Comparison of ENCODE assay signal across 8 cellular contexts in the genomic region with DNA sequence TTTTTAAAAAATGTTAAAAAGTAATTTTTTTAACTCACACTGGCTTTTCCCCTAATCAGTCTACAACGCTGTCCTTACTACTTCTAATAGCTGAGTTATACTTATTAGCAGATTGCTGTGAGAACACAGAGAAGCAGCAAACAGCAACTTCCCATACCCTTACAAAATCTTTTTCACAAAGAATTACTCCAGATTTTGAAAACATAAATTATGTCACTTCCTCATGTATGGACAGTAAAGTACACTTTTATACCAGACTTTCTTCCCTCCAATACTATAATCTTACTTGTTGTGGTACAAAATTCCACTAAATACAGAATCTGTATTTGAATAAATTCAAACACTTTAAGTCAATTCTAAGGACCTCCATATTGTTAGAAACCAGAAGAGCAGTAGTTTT. TPM values are rescaled to one million over a fixed set of nuclear protein-coding genes. Genes with fewer than 3 reads are reported as not detected.
DNase-seq lines count a peak whose midpoint lies in the region; ATAC-seq and TF ChIP-seq lines count a peak whose summit lies in the region.

No MANE protein-coding gene starts in this region.

- POLR2A ChIA-PET in HEK293T (lab: Yijun Ruan, JAX): no interaction called here

- no peaks in the 10 kb centered on the region for H3K9me3 ChIP-seq in heart left ventricle
- no peaks in the 10 kb centered on the region for H3K9me3 ChIP-seq in right lobe of liver
- no peaks in the 10 kb centered on the region for H3K9me3 ChIP-seq in uterus

- H3K4me3 Mint-ChIP-seq in activated T-helper 17 cell treated with anti-CD3 and anti-CD28 coated beads, Interleukin-2, amount 50 U/mL, for 72 hours: peak overlapping the region; percentile 98

- peaks cover 0 to 32% (median 20%) of the 10 kb centered on the region in 12 donors for H3K4me1 ChIP-seq in heart left ventricle
- H3K4me1 ChIP-seq in right lobe of liver: peaks cover 0 to 15% (median 5%) of the 10 kb centered on the region in 4 donors
- peaks cover 0 to 10% of the 10 kb centered on the region in 2 donors for H3K4me1 ChIP-seq in uterus

- H3K4me3 ChIP-seq in heart left ventricle (peak overlapping the region in 10 of 12 donors; percentile 62 to 97 (median 90)), right lobe of liver (peak overlapping the region; percentile 10 to 82 (median 73)), uterus (peak overlapping the region; percentile 83 to 99)

- peaks cover 26% of the 10 kb centered on the region for H3K4me1 Mint-ChIP-seq in activated T-helper 17 cell treated with anti-CD3 and anti-CD28 coated beads, Interleukin-2, amount 50 U/mL, for 72 hours

- CTCF ChIA-PET in HEK293T (lab: Yijun Ruan, JAX): no interaction called here

- H3K27me3 ChIP-seq in heart left ventricle (no peaks in the 10 kb centered on the region), right lobe of liver (no peaks in the 10 kb centered on the region), uterus (no peaks in the 10 kb centered on the region)

- no peak for TF ChIP-seq CTCF in heart left ventricle (IDR thresholded peaks at IDR 0.05)
- TF ChIP-seq CTCF in right lobe of liver (IDR thresholded peaks at IDR 0.05): no peak
- no peak for TF ChIP-seq CTCF in uterus (IDR thresholded peaks at IDR 0.05)

- ATAC-seq in heart left ventricle (no peak), Right ventricle myocardium superior (ENCODE audit: poor library complexity) (no peak), right lobe of liver (no peak)
- ATAC-seq in activated T-helper 17 cell treated with anti-CD3 and anti-CD28 coated beads, Interleukin-2, amount 50 U/mL, for 72 hours (replicated peaks): no peak

- H3K36me3 ChIP-seq in heart left ventricle (peaks cover 0 to 45% (median 40%) of the 10 kb centered on the region in 9 donors), right lobe of liver (peaks cover 0 to 38% (median 18%) of the 10 kb centered on the region in 4 donors), uterus (no peaks in the 10 kb centered on the region)

- intact Hi-C loops in heart left ventricle (cut with DNase I): loop anchor here in 1 of 10 donors (10.0 kb wide), 1 partner anchor 185 kb away; no protein-coding TSS in a partner anchor
- intact Hi-C loops in Right ventricle myocardium superior (cut with DNase I): no loop called here
- intact Hi-C loops in right lobe of liver (cut with DNase I): no loop called here
- intact Hi-C loops in uterus (cut with DNase I; ENCODE audit: low total_unique reads): no loop called here

- H3K9me3 Mint-ChIP-seq in activated T-helper 17 cell treated with anti-CD3 and anti-CD28 coated beads, Interleukin-2, amount 50 U/mL, for 72 hours: no peaks in the 10 kb centered on the region

- 30 to 35% (median 32%) methylated on average over 1 of the region's 1 CpG for WGBS in heart left ventricle, 4 donors
- WGBS in right lobe of liver (ENCODE audit: insufficient coverage, low coverage, low lambda C conversion rate, missing lambda C conversion rate): 54% methylated on average over 1 of the region's 1 CpG

- DNase-seq in heart left ventricle (no peak), Right ventricle myocardium superior (no peak), right lobe of liver (no peak), uterus (no peak), NCI-H345 treated with DMSO at 0.1 percent for 48 hours (lab: John Stamatoyannopoulos, UW; ENCODE audit: unreplicated experiment) (no peak), HEK293T (ENCODE audit: extremely low spot score) (no peak), NCI-H510A treated with DMSO at 0.1 percent for 48 hours (lab: John Stamatoyannopoulos, UW) (no peak)

- H3K27ac ChIP-seq in heart left ventricle (peak overlapping the region in 2 of 12 donors; percentile 98 to 99), right lobe of liver (no peak overlapping the region), uterus (peak overlapping the region in 1 of 2 donors; percentile 12)

- no peaks in the 10 kb centered on the region for H3K27me3 Mint-ChIP-seq in activated T-helper 17 cell treated with anti-CD3 and anti-CD28 coated beads, Interleukin-2, amount 50 U/mL, for 72 hours

- peaks cover 69% of the 10 kb centered on the region for H3K36me3 Mint-ChIP-seq in activated T-helper 17 cell treated with anti-CD3 and anti-CD28 coated beads, Interleukin-2, amount 50 U/mL, for 72 hours (ENCODE audit: low read depth)

- peak overlapping the region; percentile 96 for H3K27ac Mint-ChIP-seq in activated T-helper 17 cell treated with anti-CD3 and anti-CD28 coated beads, Interleukin-2, amount 50 U/mL, for 72 hours

- TF ChIP-seq POLR2A in heart left ventricle (IDR thresholded peaks at IDR 0.05) (no peak), right lobe of liver (IDR thresholded peaks at IDR 0.05) (no peak), uterus (IDR thresholded peaks at IDR 0.05) (no peak)

TF ChIP-seq in HEK293T, 16 proteins besides CTCF, POLR2A, EP300 and RAD21:
- no peak for TF ChIP-seq ZNF384 (IDR thresholded peaks at IDR 0.05)
TF ChIP-seq in HEK293T: peak in this region for 0.

RNA-seq across cellular contexts. Expression of gene PHC3, which starts 2.1 kb away (rescaled TPM):
- total RNA-seq in heart left ventricle (10 to 100 TPM; 29.9 to 83.8 (median 50.3) TPM), Right ventricle myocardium superior (40.3 TPM), right lobe of liver (10 to 100 TPM; 20.0 to 32.6 (median 23.5) TPM), uterus (100 to 1,000 TPM in 2 of 4 donors, 10 to 100 TPM in 2; 28.5 to 164 (median 87.1) TPM)
- polyA plus RNA-seq in heart left ventricle: 1 to 10 TPM; 5.7 to 5.9 TPM
- total RNA-seq in activated T-helper 17 cell treated with anti-CD3 and anti-CD28 coated beads, Interleukin-2, amount 50 U/mL, for 72 hours: 10 to 100 TPM; 65.8 to 98.7 TPM

RNA-seq across cellular contexts. Expression of gene PRKCI, which starts 42.8 kb away (rescaled TPM):
- total RNA-seq in heart left ventricle: 10 to 100 TPM in 8 of 9 donors, 1 to 10 TPM in 1; 8.8 to 26.9 (median 14.1) TPM
- polyA plus RNA-seq in heart left ventricle: 10 to 100 TPM in 1 of 2 donors, 1 to 10 TPM in 1; 4.5 to 11.9 TPM
- 15.9 TPM for total RNA-seq in Right ventricle myocardium superior
- 10 to 100 TPM; 21.3 to 27.1 TPM for total RNA-seq in activated T-helper 17 cell treated with anti-CD3 and anti-CD28 coated beads, Interleukin-2, amount 50 U/mL, for 72 hours
- 10 to 100 TPM in 2 of 6 experiments, 1 to 10 TPM in 4; 8.2 to 15.7 (median 8.9) TPM for total RNA-seq in right lobe of liver
- total RNA-seq in uterus: 10 to 100 TPM; 14.9 to 84.9 (median 40.6) TPM
